Comparison of ENCODE assay signal across 8 cellular contexts in the genomic region with DNA sequence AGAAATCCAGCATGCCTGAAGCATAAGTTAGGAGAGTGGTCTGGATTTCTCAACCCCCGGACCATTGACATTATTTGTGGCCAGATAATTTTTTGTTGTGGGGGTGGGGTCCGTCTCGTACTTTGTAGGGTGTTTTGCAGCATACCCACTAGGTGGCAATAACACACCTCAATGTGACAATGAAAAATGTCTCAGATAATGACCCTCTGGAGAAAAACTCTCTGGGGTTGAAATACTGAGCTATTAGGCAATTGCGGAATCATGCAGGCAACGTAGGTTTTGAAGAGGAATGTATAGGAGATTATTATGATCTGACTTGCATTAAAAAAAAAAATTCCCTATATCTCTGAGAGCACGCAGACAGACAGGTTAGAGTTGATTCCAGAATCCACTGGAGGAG. TPM values are rescaled to one million over a fixed set of nuclear protein-coding genes. Genes with fewer than 3 reads are reported as not detected.
DNase-seq lines count a peak whose midpoint lies in the region; ATAC-seq, FAIRE-seq and TF ChIP-seq lines count a peak whose summit lies in the region.

No MANE protein-coding gene starts in this region.

- H3K27ac ChIP-seq in liver (ENCODE audit: low read depth in 1 of 2, low read length in 2 of 2) (no peak overlapping the region), psoas muscle (no peak overlapping the region), pancreas (no peak overlapping the region)

- H3K9ac ChIP-seq in liver (ENCODE audit: low read depth in 1 of 2, low read length in 2 of 2), result no peak overlapping the region

- H3K9me3 ChIP-seq in liver (ENCODE audit: control insufficient read depth in 4 of 4, low read length in 3 of 4) (peaks cover 0 to 4% (median 0%) of the 10 kb centered on the region in 4 donors), psoas muscle (no peaks in the 10 kb centered on the region), pancreas (no peaks in the 10 kb centered on the region)

- ATAC-seq in HG02623 (IDR thresholded peaks at IDR 0.05; ENCODE audit: unreplicated experiment), result peak; percentile 60
- ATAC-seq in psoas muscle, result no peak
- ATAC-seq in pancreas, result no peak

- FAIRE-seq in RCC 7860 (lab: Jason Lieb, UNC), result no peak
- no peak for FAIRE-seq in pancreas (lab: Jason Lieb, UNC)

- DNase-seq in GM13977 (ENCODE audit: low spot score) (no peak), RCC 7860 (ENCODE audit: low spot score) (peak; percentile 25), psoas muscle (no peak), pancreas (no peak), KG1 (lab: John Stamatoyannopoulos, UW) (no peak)
- no peak for DNase-seq in activated T-cell treated with anti-CD3 and anti-CD28 coated beads, Interleukin-2, amount 50 U/mL, for 48 hours

- H3K4me3 ChIP-seq in liver (ENCODE audit: low read depth in 1 of 3, low read length in 3 of 3) (no peak overlapping the region), psoas muscle (no peak overlapping the region), pancreas (no peak overlapping the region)

- in situ Hi-C loops in GM13977 (cut with MboI; ENCODE audit: low pct_unique_long_range_greater_than_20kb, low sequenced_read_pairs, unreplicated experiment), result no loop called here

- peak; percentile 45 for TF ChIP-seq CTCF in GM13977 (IDR thresholded peaks at IDR 0.05; ENCODE audit: extremely low read depth, insufficient read depth, missing control alignments)
- TF ChIP-seq CTCF in liver (IDR thresholded peaks at IDR 0.05; ENCODE audit: low read depth, low read length, missing input control), result peak; percentile 16
- no peak for TF ChIP-seq CTCF in psoas muscle (IDR thresholded peaks at IDR 0.05)
- no peak for TF ChIP-seq CTCF in pancreas (IDR thresholded peaks at IDR 0.05)

- WGBS in liver, result 40% methylated on average over 6 of the region's 6 CpGs
- 37 to 45% (median 42%) methylated on average over 6 of the region's 6 CpGs for WGBS in psoas muscle, 3 donors
- WGBS in pancreas, 2 donors, result 28 to 33% methylated on average over 6 of the region's 6 CpGs

- no peaks in the 10 kb centered on the region for H3K4me1 ChIP-seq in liver (ENCODE audit: control insufficient read depth in 4 of 4, insufficient read depth in 4 of 4, low read length in 3 of 4)
- H3K4me1 ChIP-seq in psoas muscle, result no peaks in the 10 kb centered on the region
- H3K4me1 ChIP-seq in pancreas, result no peaks in the 10 kb centered on the region

- intact Hi-C loops in psoas muscle (cut with DNase I), result no loop called here
- intact Hi-C loops in pancreas (cut with DNase I), result no loop called here

- TF ChIP-seq RAD21 in liver (IDR thresholded peaks at IDR 0.05), result peak in 1 of 2 donors; percentile 47

- H3K27me3 ChIP-seq in liver (ENCODE audit: control insufficient read depth in 4 of 4, insufficient read depth in 4 of 4, low read length in 3 of 4) (no peaks in the 10 kb centered on the region), psoas muscle (ENCODE audit: insufficient read depth in 3 of 3, low read length in 2 of 3) (no peaks in the 10 kb centered on the region), pancreas (no peaks in the 10 kb centered on the region)

- H3K36me3 ChIP-seq in liver (ENCODE audit: control insufficient read depth in 4 of 4, insufficient read depth in 3 of 4, low read depth in 1 of 4, low read length in 3 of 4) (no peaks in the 10 kb centered on the region), psoas muscle (ENCODE audit: insufficient read depth in 1 of 2, low read depth in 1 of 2) (no peaks in the 10 kb centered on the region), pancreas (no peaks in the 10 kb centered on the region)

TF ChIP-seq in liver, 16 proteins besides CTCF, POLR2A, EP300 and RAD21:
- TF ChIP-seq HNF4G (IDR thresholded peaks at IDR 0.05) (no peak), GABPA (IDR thresholded peaks at IDR 0.05 in 1 of 2, conservative IDR thresholded peaks at IDR 0.05 in 1 of 2) (no peak), YY1 (IDR thresholded peaks at IDR 0.05) (no peak), EGR1 (IDR thresholded peaks at IDR 0.05; ENCODE audit: low read depth in 2 of 2) (no peak), SP1 (IDR thresholded peaks at IDR 0.05) (no peak), FOXA1 (IDR thresholded peaks at IDR 0.05) (no peak), FOXA2 (IDR thresholded peaks at IDR 0.05) (no peak), HNF4A (conservative IDR thresholded peaks at IDR 0.05) (no peak), NR2F2 (IDR thresholded peaks at IDR 0.05) (no peak)
- TF ChIP-seq, protein P1, sequence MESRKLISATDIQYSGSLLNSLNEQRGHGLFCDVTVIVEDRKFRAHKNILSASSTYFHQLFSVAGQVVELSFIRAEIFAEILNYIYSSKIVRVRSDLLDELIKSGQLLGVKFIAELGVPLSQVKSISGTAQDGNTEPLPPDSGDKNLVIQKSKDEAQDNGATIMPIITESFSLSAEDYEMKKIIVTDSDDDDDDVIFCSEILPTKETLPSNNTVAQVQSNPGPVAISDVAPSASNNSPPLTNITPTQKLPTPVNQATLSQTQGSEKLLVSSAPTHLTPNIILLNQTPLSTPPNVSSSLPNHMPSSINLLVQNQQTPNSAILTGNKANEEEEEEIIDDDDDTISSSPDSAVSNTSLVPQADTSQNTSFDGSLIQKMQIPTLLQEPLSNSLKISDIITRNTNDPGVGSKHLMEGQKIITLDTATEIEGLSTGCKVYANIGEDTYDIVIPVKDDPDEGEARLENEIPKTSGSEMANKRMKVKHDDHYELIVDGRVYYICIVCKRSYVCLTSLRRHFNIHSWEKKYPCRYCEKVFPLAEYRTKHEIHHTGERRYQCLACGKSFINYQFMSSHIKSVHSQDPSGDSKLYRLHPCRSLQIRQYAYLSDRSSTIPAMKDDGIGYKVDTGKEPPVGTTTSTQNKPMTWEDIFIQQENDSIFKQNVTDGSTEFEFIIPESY (IDR thresholded peaks at IDR 0.05), result no peak
- TF ChIP-seq, protein P2, sequence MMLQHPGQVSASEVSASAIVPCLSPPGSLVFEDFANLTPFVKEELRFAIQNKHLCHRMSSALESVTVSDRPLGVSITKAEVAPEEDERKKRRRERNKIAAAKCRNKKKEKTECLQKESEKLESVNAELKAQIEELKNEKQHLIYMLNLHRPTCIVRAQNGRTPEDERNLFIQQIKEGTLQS (IDR thresholded peaks at IDR 0.05), result no peak

RNA-seq across cellular contexts. Expression of a gene that starts 25.3 kb away (rescaled TPM):
- total RNA-seq in liver (1 to 10 TPM; 4.9 to 5.5 TPM), psoas muscle (10 to 100 TPM; 32.0 to 58.4 (median 44.4) TPM), pancreas (10 to 100 TPM in 1 of 6 donors, 1 to 10 TPM in 5; 4.0 to 11.6 (median 7.5) TPM)
- polyA plus RNA-seq in liver (1 to 10 TPM; 2.4 to 9.2 TPM), psoas muscle (10 to 100 TPM; 10.1 to 17.1 (median 12.1) TPM), pancreas (1 to 10 TPM; 1.9 to 2.0 TPM)

Comparison
In these comparisons a context has a peak if more than half of its experiments do, and no peak if none do; other contexts are left out.
1. CTCF ChIP-seq: peak in GM13977 (single experiment) and liver (single experiment); none in psoas muscle (single experiment) and pancreas (0 of 4).